1 cellular context compared by ENCODE assay signal in the genomic region with DNA sequence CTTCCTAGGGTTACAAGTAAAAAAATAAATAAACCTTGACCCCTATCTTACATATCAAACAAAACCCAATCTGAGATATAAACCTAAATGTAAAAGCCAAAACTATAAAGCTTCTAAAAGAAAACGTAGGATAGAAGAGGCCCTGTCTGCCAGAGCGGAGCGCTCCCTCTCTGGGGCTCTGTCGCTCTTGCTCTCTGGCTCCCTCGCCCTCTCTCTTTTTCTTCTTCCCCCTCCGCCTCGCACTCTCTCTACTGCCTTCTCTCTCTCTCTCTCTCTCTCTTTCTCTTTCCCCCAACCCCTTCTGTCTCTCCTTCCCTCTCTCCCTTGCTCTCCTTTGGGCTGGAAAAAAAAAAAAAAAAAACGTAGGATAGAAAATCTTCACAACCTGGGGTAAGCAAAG.
TF ChIP-seq lines count a peak whose summit lies in the region.

No MANE protein-coding gene starts in this region.

TF ChIP-seq in WTC11, 78 proteins besides CTCF, POLR2A, EP300 and RAD21 (continued from another document):
- TF ChIP-seq, protein P1, sequence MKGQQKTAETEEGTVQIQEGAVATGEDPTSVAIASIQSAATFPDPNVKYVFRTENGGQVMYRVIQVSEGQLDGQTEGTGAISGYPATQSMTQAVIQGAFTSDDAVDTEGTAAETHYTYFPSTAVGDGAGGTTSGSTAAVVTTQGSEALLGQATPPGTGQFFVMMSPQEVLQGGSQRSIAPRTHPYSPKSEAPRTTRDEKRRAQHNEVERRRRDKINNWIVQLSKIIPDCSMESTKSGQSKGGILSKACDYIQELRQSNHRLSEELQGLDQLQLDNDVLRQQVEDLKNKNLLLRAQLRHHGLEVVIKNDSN (CRISPR knock-in tag; IDR thresholded peaks at IDR 0.05), result no peak
- TF ChIP-seq, protein P2, sequence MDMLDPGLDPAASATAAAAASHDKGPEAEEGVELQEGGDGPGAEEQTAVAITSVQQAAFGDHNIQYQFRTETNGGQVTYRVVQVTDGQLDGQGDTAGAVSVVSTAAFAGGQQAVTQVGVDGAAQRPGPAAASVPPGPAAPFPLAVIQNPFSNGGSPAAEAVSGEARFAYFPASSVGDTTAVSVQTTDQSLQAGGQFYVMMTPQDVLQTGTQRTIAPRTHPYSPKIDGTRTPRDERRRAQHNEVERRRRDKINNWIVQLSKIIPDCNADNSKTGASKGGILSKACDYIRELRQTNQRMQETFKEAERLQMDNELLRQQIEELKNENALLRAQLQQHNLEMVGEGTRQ (CRISPR knock-in tag; IDR thresholded peaks at IDR 0.05), result no peak
- TF ChIP-seq RELA (CRISPR knock-in tag; IDR thresholded peaks at IDR 0.05; ENCODE audit: borderline replicate concordance) (no peak), ZNF317 (CRISPR knock-in tag; IDR thresholded peaks at IDR 0.05; ENCODE audit: borderline replicate concordance, low read depth) (no peak), CREB1 (CRISPR knock-in tag; IDR thresholded peaks at IDR 0.05) (no peak), ESRRA (CRISPR knock-in tag; IDR thresholded peaks at IDR 0.05; ENCODE audit: borderline replicate concordance) (no peak), ZNF671 (CRISPR knock-in tag; IDR thresholded peaks at IDR 0.05) (no peak)
- TF ChIP-seq, protein P3, sequence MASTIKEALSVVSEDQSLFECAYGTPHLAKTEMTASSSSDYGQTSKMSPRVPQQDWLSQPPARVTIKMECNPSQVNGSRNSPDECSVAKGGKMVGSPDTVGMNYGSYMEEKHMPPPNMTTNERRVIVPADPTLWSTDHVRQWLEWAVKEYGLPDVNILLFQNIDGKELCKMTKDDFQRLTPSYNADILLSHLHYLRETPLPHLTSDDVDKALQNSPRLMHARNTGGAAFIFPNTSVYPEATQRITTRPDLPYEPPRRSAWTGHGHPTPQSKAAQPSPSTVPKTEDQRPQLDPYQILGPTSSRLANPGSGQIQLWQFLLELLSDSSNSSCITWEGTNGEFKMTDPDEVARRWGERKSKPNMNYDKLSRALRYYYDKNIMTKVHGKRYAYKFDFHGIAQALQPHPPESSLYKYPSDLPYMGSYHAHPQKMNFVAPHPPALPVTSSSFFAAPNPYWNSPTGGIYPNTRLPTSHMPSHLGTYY (CRISPR knock-in tag; IDR thresholded peaks at IDR 0.05), result no peak
- TF ChIP-seq, protein P4, sequence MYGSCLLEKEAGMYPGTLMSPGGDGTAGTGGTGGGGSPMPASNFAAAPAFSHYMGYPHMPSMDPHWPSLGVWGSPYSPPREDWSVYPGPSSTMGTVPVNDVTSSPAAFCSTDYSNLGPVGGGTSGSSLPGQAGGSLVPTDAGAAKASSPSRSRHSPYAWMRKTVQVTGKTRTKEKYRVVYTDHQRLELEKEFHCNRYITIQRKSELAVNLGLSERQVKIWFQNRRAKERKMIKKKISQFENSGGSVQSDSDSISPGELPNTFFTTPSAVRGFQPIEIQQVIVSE (CRISPR knock-in tag; IDR thresholded peaks at IDR 0.05; ENCODE audit: borderline replicate concordance), result no peak
- TF ChIP-seq, protein P5, sequence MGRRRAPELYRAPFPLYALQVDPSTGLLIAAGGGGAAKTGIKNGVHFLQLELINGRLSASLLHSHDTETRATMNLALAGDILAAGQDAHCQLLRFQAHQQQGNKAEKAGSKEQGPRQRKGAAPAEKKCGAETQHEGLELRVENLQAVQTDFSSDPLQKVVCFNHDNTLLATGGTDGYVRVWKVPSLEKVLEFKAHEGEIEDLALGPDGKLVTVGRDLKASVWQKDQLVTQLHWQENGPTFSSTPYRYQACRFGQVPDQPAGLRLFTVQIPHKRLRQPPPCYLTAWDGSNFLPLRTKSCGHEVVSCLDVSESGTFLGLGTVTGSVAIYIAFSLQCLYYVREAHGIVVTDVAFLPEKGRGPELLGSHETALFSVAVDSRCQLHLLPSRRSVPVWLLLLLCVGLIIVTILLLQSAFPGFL (CRISPR knock-in tag; IDR thresholded peaks at IDR 0.05; ENCODE audit: borderline replicate concordance), result no peak
